Comparison of ENCODE assay signal across 9 cellular contexts in the genomic region with DNA sequence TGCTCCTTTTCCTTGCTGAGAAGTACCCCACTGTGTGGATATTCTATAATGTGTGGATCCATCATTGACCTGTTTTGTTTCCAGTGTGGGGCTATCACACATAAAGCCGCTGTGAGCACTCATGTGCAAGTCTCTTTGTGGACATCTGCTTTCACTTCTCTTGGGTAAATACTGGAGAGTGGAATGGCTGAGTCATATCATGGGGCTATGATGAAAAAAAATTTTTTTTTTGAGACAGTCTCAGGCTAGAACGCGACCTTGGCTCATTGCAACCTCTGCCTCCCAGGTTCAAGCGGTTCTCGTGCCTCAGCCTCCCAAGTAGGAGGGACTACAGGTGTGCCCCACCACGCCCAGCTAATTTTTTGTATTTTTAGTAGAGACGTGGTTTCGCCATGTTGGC. TPM values are rescaled to one million over a fixed set of nuclear protein-coding genes. Genes with fewer than 3 reads are reported as not detected.
DNase-seq lines count a peak whose midpoint lies in the region; ATAC-seq, FAIRE-seq and TF ChIP-seq lines count a peak whose summit lies in the region.
"Had no signal": no experiment of that assay in that cellular context is flagged by ENCODE, and none has a peak within 500 bp of the region (broad histone marks: within the 10 kb centered on the region; RNA-seq: fewer than 3 reads in every experiment).

No MANE protein-coding gene starts in this region.

- H3K4me1 ChIP-seq in small intestine (ENCODE audit: control insufficient read depth in 2 of 2, insufficient read depth in 1 of 2, low read depth in 1 of 2, low read length in 1 of 2) (no peaks in the 10 kb centered on the region), heart right ventricle (no peaks in the 10 kb centered on the region)

- no peak overlapping the region for H3K4me3 ChIP-seq in brain microvascular endothelial cell (ENCODE audit: low read depth, low read length)
- no peak overlapping the region for H3K4me3 ChIP-seq in small intestine (ENCODE audit: low read depth in 1 of 2, low read length in 2 of 2)
- no peak overlapping the region for H3K4me3 ChIP-seq in heart right ventricle

- H3K27ac ChIP-seq in brain microvascular endothelial cell (peak overlapping the region; percentile 62), small intestine (ENCODE audit: low read depth in 1 of 2, low read length in 1 of 2) (no peak overlapping the region), heart right ventricle (no peak overlapping the region)

- intact Hi-C loops in heart right ventricle (cut with DNase I) = no loop called here

- H3K9me3 ChIP-seq in small intestine (ENCODE audit: control insufficient read depth, low read depth) (no peaks in the 10 kb centered on the region), heart right ventricle (no peaks in the 10 kb centered on the region)

- ATAC-seq in HG03139 (IDR thresholded peaks at IDR 0.05; ENCODE audit: unreplicated experiment) = no peak
- no peak for ATAC-seq in heart right ventricle
- ATAC-seq: right cardiac atrium had no signal

- no peaks in the 10 kb centered on the region for H3K36me3 ChIP-seq in brain microvascular endothelial cell (replicated peaks)
- H3K36me3 ChIP-seq in small intestine (ENCODE audit: control insufficient read depth in 2 of 2, insufficient read depth in 2 of 2, low read length in 2 of 2) = no peaks in the 10 kb centered on the region
- no peaks in the 10 kb centered on the region for H3K36me3 ChIP-seq in heart right ventricle

- in situ Hi-C loops in brain microvascular endothelial cell (cut with HindIII; ENCODE audit: low pct_ligation_motif_present, low sequenced_read_pairs) = no loop called here

- TF ChIP-seq CTCF in brain microvascular endothelial cell (IDR thresholded peaks at IDR 0.05; ENCODE audit: low read depth, low read length, missing control alignments) (no peak), heart right ventricle (IDR thresholded peaks at IDR 0.05) (no peak)

- WGBS in small intestine, 3 donors = 35 to 56% (median 52%) methylated on average over 8 of the region's 8 CpGs
- 77 to 80% methylated on average over 8 of the region's 8 CpGs for WGBS in heart right ventricle, 2 donors

- H3K27me3 ChIP-seq in brain microvascular endothelial cell (replicated peaks) (no peaks in the 10 kb centered on the region), small intestine (ENCODE audit: control insufficient read depth in 2 of 2, insufficient read depth in 2 of 2, low read length in 2 of 2) (no peaks in the 10 kb centered on the region), heart right ventricle (no peaks in the 10 kb centered on the region)

- FAIRE-seq in small intestine (lab: Jason Lieb, UNC) = no peak

- DNase-seq in ELR (ENCODE audit: low read depth) (peak; percentile 78), NCI-H2029 treated with DMSO at 0.1 percent for 48 hours (lab: John Stamatoyannopoulos, UW) (peak; percentile 7), brain microvascular endothelial cell (peak; percentile 67), small intestine (peak; percentile 42), heart right ventricle (no peak)
- no peak for DNase-seq in activated T-cell treated with anti-CD3 and anti-CD28 coated beads, Interleukin-2, amount 50 U/mL, for 48 hours
- DNase-seq: aorta, right cardiac atrium had no signal

RNA-seq across cellular contexts. Expression of a gene that starts 7.7 kb away (rescaled TPM):
- 10 to 100 TPM in 2 of 3 donors, 1 to 10 TPM in 1; 4.5 to 31.6 (median 17.9) TPM for polyA plus RNA-seq in small intestine
- 10 to 100 TPM; 10.4 to 30.8 (median 16.3) TPM for total RNA-seq in heart right ventricle
- 10 to 100 TPM; 10.2 to 35.7 TPM for polyA plus RNA-seq in heart right ventricle

RNA-seq across cellular contexts. Expression of a gene that starts 17.3 kb away (rescaled TPM):
- under 1 TPM in 1 of 3 donors, not detected in 2; 0.36 TPM for polyA plus RNA-seq in small intestine
- total RNA-seq in heart right ventricle = not detected
- polyA plus RNA-seq in heart right ventricle = under 1 TPM in 1 of 2 donors, not detected in 1; 0.48 TPM
- total RNA-seq: aorta, right cardiac atrium had no signal
- polyA plus RNA-seq: aorta, right cardiac atrium had no signal

Comparison
In these comparisons a context has a peak if more than half of its experiments do, and no peak if none do; other contexts are left out.
1. DNase-seq: peak in ELR (single experiment), NCI-H2029 treated with DMSO at 0.1 percent for 48 hours (single experiment), brain microvascular endothelial cell (single experiment) and small intestine (single experiment); none in activated T-cell treated with anti-CD3 and anti-CD28 coated beads, Interleukin-2, amount 50 U/mL, for 48 hours (0 of 2) and heart right ventricle (0 of 2).